Comparison of ENCODE assay signal across 1 cellular context in genomic region chr19:47256688-47257410, GRCh38.
TF ChIP-seq lines count a peak whose summit lies in the region.

No MANE protein-coding gene starts in this region.

TF ChIP-seq in GM23338, 12 proteins besides CTCF, POLR2A, EP300 and RAD21:
- TF ChIP-seq REST (IDR thresholded peaks at IDR 0.05; ENCODE audit: unreplicated experiment) = no peak
- no peak for TF ChIP-seq ZNF462 (CRISPR knock-in tag; IDR thresholded peaks at IDR 0.05)
- peak; percentile 78 for TF ChIP-seq CREB1 (CRISPR knock-in tag; IDR thresholded peaks at IDR 0.05; ENCODE audit: low read depth)
TF ChIP-seq in GM23338: peak in this region for 1.
